8 cellular contexts compared by ENCODE assay signal in genomic region chr19:56080669-56081401, GRCh38. TPM values are rescaled to one million over a fixed set of nuclear protein-coding genes. Genes with fewer than 3 reads are reported as not detected.
DNase-seq lines count a peak whose midpoint lies in the region; ATAC-seq and TF ChIP-seq lines count a peak whose summit lies in the region.

No MANE protein-coding gene starts in this region.

- H2AFZ ChIP-seq in neuronal stem cell (ENCODE audit: low read length): peak overlapping the region; percentile 85

- H3K27me3 Mint-ChIP-seq in stimulated activated naive CD8-positive, alpha-beta T cell treated with anti-CD3 and anti-CD28 coated beads, Interleukin-15, amount 100 ng/mL, for 72 hours: peaks cover 18% of the 10 kb centered on the region

- H2BK12ac ChIP-seq in neuronal stem cell (ENCODE audit: low read length): peak overlapping the region; percentile 88

- H3K9me3 ChIP-seq in Panc1 (ENCODE audit: control insufficient read depth, insufficient read depth, low read depth, low read length) (no peaks in the 10 kb centered on the region), neuronal stem cell (replicated peaks in 1 of 2; ENCODE audit: control insufficient read depth in 2 of 2, insufficient read depth in 1 of 2, low read depth in 1 of 2, low read length in 2 of 2) (no peaks in the 10 kb centered on the region)

- DNase-seq in Ammon's horn (ENCODE audit: low spot score) (peak; percentile 77), GM19238 (ENCODE audit: insufficient read length, low spot score) (peak; percentile 83), HL-60 (ENCODE audit: low read depth in 1 of 2, low spot score in 1 of 2) (peak; percentile 57 to 85), Panc1 (ENCODE audit: low read depth, low spot score) (no peak), fibroblast of villous mesenchyme (ENCODE audit: low read depth) (peak; percentile 85), neuronal stem cell (ENCODE audit: low spot score) (peak; percentile 82)
- peak; percentile 40 to 56 for DNase-seq in activated T-helper 1 cell treated with anti-CD3 and anti-CD28 coated beads, Interleukin-2, amount 50 U/mL, for 16 hours (ENCODE audit: low read depth in 1 of 2, low spot score in 1 of 2)
- DNase-seq in stimulated activated naive CD8-positive, alpha-beta T cell treated with anti-CD3 and anti-CD28 coated beads, Interleukin-15, amount 100 ng/mL, for 72 hours: peak; percentile 71

- peak overlapping the region; percentile 78 for H3K9ac ChIP-seq in neuronal stem cell (ENCODE audit: low read depth, low read length, poor library complexity)

- peaks cover 2% of the 10 kb centered on the region for H3K79me1 ChIP-seq in neuronal stem cell (ENCODE audit: low read depth, low read length)

- in situ Hi-C loops in Panc1 (cut with HindIII; ENCODE audit: low pct_unique_long_range_greater_than_20kb, low sequenced_read_pairs): no loop called here

- peak overlapping the region; percentile 89 for H3K4me2 ChIP-seq in neuronal stem cell (ENCODE audit: insufficient read depth, low read length, poor library complexity, severe bottlenecking)

- no peak overlapping the region for H3K4ac ChIP-seq in neuronal stem cell (ENCODE audit: low read length)

- CTCF ChIA-PET in Panc1 (lab: Charles Lee): interaction anchor here (0.6 to 1.6 kb wide), 6 partner anchors 10 to 253 kb away, joined by 3 to 6 read pairs (median 4); partner anchors contain the start of gene GALP

- H3K27me3 ChIP-seq in HL-60 (ENCODE audit: insufficient read depth, poor library complexity, severe bottlenecking): no peaks in the 10 kb centered on the region
- H3K27me3 ChIP-seq in Panc1 (ENCODE audit: control insufficient read depth, insufficient read depth, low read length): no peaks in the 10 kb centered on the region
- no peaks in the 10 kb centered on the region for H3K27me3 ChIP-seq in neuronal stem cell (ENCODE audit: control insufficient read depth in 3 of 3, insufficient read depth in 3 of 3, low read depth in 1 of 3, low read length in 3 of 3)

- no peak for TF ChIP-seq CTCF in HL-60 (IDR thresholded peaks at IDR 0.05; ENCODE audit: insufficient read depth, low read length)
- TF ChIP-seq CTCF in Panc1 (IDR thresholded peaks at IDR 0.05): peak; percentile 78; the same call in 1 of the 2 replicates
- TF ChIP-seq CTCF in fibroblast of villous mesenchyme (IDR thresholded peaks at IDR 0.05; ENCODE audit: insufficient read depth, low read depth, low read length): peak; percentile 70

- WGBS in neuronal stem cell (ENCODE audit: extremely low coverage in 2 of 2, insufficient read length in 2 of 2, insufficient replicate concordance in 1 of 2), 2 donors: no CpG with 5 or more reads among the region's 36 CpGs

- H2BK15ac ChIP-seq in neuronal stem cell (ENCODE audit: low read length): peak overlapping the region; percentile 74

- BruUV-seq in Panc1 (replicated peaks; lab: Mats Ljungman, UMichigan): no TSS peak

- H3K9me3 Mint-ChIP-seq in stimulated activated naive CD8-positive, alpha-beta T cell treated with anti-CD3 and anti-CD28 coated beads, Interleukin-15, amount 100 ng/mL, for 72 hours: no peaks in the 10 kb centered on the region

- H3K23ac ChIP-seq in neuronal stem cell (ENCODE audit: low read depth, low read length, poor library complexity): peak overlapping the region; percentile 44

- no peak overlapping the region for H2BK5ac ChIP-seq in neuronal stem cell (ENCODE audit: low read length)

- peak overlapping the region; percentile 20 for H3K4me3 ChIP-seq in HL-60 (replicated peaks; ENCODE audit: insufficient read depth, low read length)
- H3K4me3 ChIP-seq in Panc1 (ENCODE audit: low read depth in 2 of 2, low read length in 2 of 2): peak overlapping the region; percentile 32 to 64
- H3K4me3 ChIP-seq in fibroblast of villous mesenchyme (ENCODE audit: low read depth, low read length): peak overlapping the region; percentile 47
- H3K4me3 ChIP-seq in neuronal stem cell (ENCODE audit: low read length in 2 of 2): peak overlapping the region; percentile 20 to 74

- H4K8ac ChIP-seq in neuronal stem cell (ENCODE audit: low read depth, low read length): no peak overlapping the region

- H3K36me3 ChIP-seq in Panc1 (ENCODE audit: control insufficient read depth, insufficient read depth, low read length) (no peaks in the 10 kb centered on the region), neuronal stem cell (replicated peaks in 1 of 2; ENCODE audit: control insufficient read depth in 2 of 2, insufficient read depth in 2 of 2, low read length in 2 of 2) (peaks cover 0 to 7% of the 10 kb centered on the region in 2 donors)

- H3K14ac ChIP-seq in neuronal stem cell (ENCODE audit: low read length): peak overlapping the region; percentile 96

- intact Hi-C loops in Panc1 (cut with micrococcal nuclease; ENCODE audit: unreplicated experiment): no loop called here

- no peak overlapping the region for H4K91ac ChIP-seq in neuronal stem cell (ENCODE audit: low read depth, low read length, poor library complexity)

- POLR2A ChIA-PET in Panc1 (lab: Charles Lee): interaction anchor here (0.6 to 1.2 kb wide), 6 partner anchors 16 to 390 kb away, joined by 3 to 15 read pairs (median 4); partner anchors contain the start of gene GALP

- H3K4me1 Mint-ChIP-seq in stimulated activated naive CD8-positive, alpha-beta T cell treated with anti-CD3 and anti-CD28 coated beads, Interleukin-15, amount 100 ng/mL, for 72 hours: peaks cover 16% of the 10 kb centered on the region

- H3K4me1 ChIP-seq in Panc1 (ENCODE audit: control insufficient read depth, insufficient read depth, low read length): peaks cover 11% of the 10 kb centered on the region
- peaks cover 7 to 12% of the 10 kb centered on the region in 2 donors for H3K4me1 ChIP-seq in neuronal stem cell (ENCODE audit: control insufficient read depth in 2 of 2, insufficient read depth in 1 of 2, low read depth in 1 of 2, low read length in 2 of 2)

- no peak overlapping the region for H3K27ac Mint-ChIP-seq in stimulated activated naive CD8-positive, alpha-beta T cell treated with anti-CD3 and anti-CD28 coated beads, Interleukin-15, amount 100 ng/mL, for 72 hours

- no peak overlapping the region for H2BK120ac ChIP-seq in neuronal stem cell (ENCODE audit: low read depth, low read length)

- H3K4me3 Mint-ChIP-seq in stimulated activated naive CD8-positive, alpha-beta T cell treated with anti-CD3 and anti-CD28 coated beads, Interleukin-15, amount 100 ng/mL, for 72 hours: peak overlapping the region; percentile 69 to 82

- H3K18ac ChIP-seq in neuronal stem cell (ENCODE audit: low read length): peak overlapping the region; percentile 69

- ATAC-seq in Panc1: peak; percentile 64
- ATAC-seq in stimulated activated naive CD8-positive, alpha-beta T cell treated with anti-CD3 and anti-CD28 coated beads, Interleukin-15, amount 100 ng/mL, for 72 hours: peak; percentile 78

- no peak overlapping the region for H2AK5ac ChIP-seq in neuronal stem cell (ENCODE audit: low read depth, low read length)

- H3K27ac ChIP-seq in HL-60 (replicated peaks): no peak overlapping the region
- H3K27ac ChIP-seq in Panc1 (ENCODE audit: low read length): peak overlapping the region; percentile 62
- no peak overlapping the region for H3K27ac ChIP-seq in neuronal stem cell (replicated peaks; ENCODE audit: low read length)

RNA-seq across cellular contexts. Expression of gene ZNF787, which starts 40.3 kb away (rescaled TPM):
- total RNA-seq in Panc1 (2021; ENCODE audit: unreplicated experiment) (132 TPM), fibroblast of villous mesenchyme (25.0 and 33.2 TPM in 2 replicates)
- polyA plus RNA-seq in Panc1 (2012; ENCODE audit: insufficient read length): 200 TPM
- 37.4 TPM for polyA plus RNA-seq in neuronal stem cell (2013, experiment 1 of 2)
- polyA plus RNA-seq in neuronal stem cell (2013, experiment 2 of 2): 36.2 TPM
